15 cellular contexts compared by ENCODE assay signal in the genomic region with DNA sequence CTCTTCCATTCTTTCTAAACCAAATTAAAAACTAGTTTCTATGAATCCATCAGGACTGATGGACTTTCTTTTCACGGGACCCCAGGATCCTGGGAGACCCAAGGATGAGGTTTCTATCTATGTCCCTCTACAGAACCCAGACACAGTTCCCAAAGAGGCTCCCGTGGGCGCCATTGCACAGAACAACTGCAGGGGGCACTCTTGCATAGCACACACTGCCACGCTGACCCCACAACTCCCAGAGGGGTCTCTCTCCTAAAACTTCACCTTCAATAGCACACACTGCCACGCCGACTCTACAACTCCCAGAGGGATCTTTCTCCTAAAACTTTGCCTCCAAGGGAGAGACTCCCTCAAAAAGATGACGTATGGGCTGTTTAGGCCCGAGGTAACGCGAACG. TPM values are rescaled to one million over a fixed set of nuclear protein-coding genes. Genes with fewer than 3 reads are reported as not detected.
DNase-seq lines count a peak whose midpoint lies in the region; ATAC-seq and TF ChIP-seq lines count a peak whose summit lies in the region.
"Had no signal": no experiment of that assay in that cellular context is flagged by ENCODE, and none has a peak within 500 bp of the region (broad histone marks: within the 10 kb centered on the region; RNA-seq: fewer than 3 reads in every experiment).

No MANE protein-coding gene starts in this region.

- no peaks in the 10 kb centered on the region for H3F3A ChIP-seq in OCI-LY1 (ENCODE audit: insufficient read depth, low read length)

- H3K4me2 ChIP-seq in OCI-LY1 (ENCODE audit: low read length) = no peak overlapping the region

- H3K9me3 ChIP-seq in cardiac muscle cell (ENCODE audit: low read depth) = no peaks in the 10 kb centered on the region
- H3K9me3 ChIP-seq in OCI-LY1 (ENCODE audit: low read length) = no peaks in the 10 kb centered on the region
- H3K9me3 ChIP-seq in MG63 = no peaks in the 10 kb centered on the region
- H3K9me3 ChIP-seq in ovary = no peaks in the 10 kb centered on the region
- H3K9me3 ChIP-seq: gastroesophageal sphincter, vagina had no signal

- peak overlapping the region; percentile 37 for H3K4me3 Mint-ChIP-seq in endothelial cell (ENCODE audit: unreplicated experiment)
- H3K4me3 Mint-ChIP-seq: activated naive CD4-positive, alpha-beta T cell treated with anti-CD3 and anti-CD28 coated beads, Interleukin-2, amount 10 ng/mL, durations not matched to agents 7 days and 5 days; stimulated activated naive CD8-positive, alpha-beta T cell treated with anti-CD3 and anti-CD28 coated beads, Interleukin-15, amount 100 ng/mL, for 72 hours had no signal

- no peak overlapping the region for H3K27ac Mint-ChIP-seq in endothelial cell (ENCODE audit: unreplicated experiment)
- H3K27ac Mint-ChIP-seq: activated naive CD4-positive, alpha-beta T cell treated with anti-CD3 and anti-CD28 coated beads, Interleukin-2, amount 10 ng/mL, durations not matched to agents 7 days and 5 days had no signal

- H3K4me3 ChIP-seq in cardiac muscle cell = no peak overlapping the region
- no peak overlapping the region for H3K4me3 ChIP-seq in OCI-LY1 (ENCODE audit: low read depth, low read length, poor library complexity, severe bottlenecking)
- H3K4me3 ChIP-seq in MG63 = no peak overlapping the region
- H3K4me3 ChIP-seq in ovary = no peak overlapping the region
- H3K4me3 ChIP-seq: gastroesophageal sphincter, vagina had no signal

- TF ChIP-seq POLR2A in ovary (IDR thresholded peaks at IDR 0.05) = no peak

- peaks cover 9% of the 10 kb centered on the region for H3K36me3 Mint-ChIP-seq in endothelial cell (ENCODE audit: low read depth, unreplicated experiment)
- H3K36me3 Mint-ChIP-seq: activated naive CD4-positive, alpha-beta T cell treated with anti-CD3 and anti-CD28 coated beads, Interleukin-2, amount 10 ng/mL, durations not matched to agents 7 days and 5 days had no signal

- peaks cover 21% of the 10 kb centered on the region for H3K4me1 Mint-ChIP-seq in endothelial cell (ENCODE audit: unreplicated experiment)
- H3K4me1 Mint-ChIP-seq: activated naive CD4-positive, alpha-beta T cell treated with anti-CD3 and anti-CD28 coated beads, Interleukin-2, amount 10 ng/mL, durations not matched to agents 7 days and 5 days; stimulated activated naive CD8-positive, alpha-beta T cell treated with anti-CD3 and anti-CD28 coated beads, Interleukin-15, amount 100 ng/mL, for 72 hours had no signal

- no peak for ATAC-seq in left cardiac atrium
- ATAC-seq: gastroesophageal sphincter; HepG2; stimulated activated naive CD8-positive, alpha-beta T cell treated with anti-CD3 and anti-CD28 coated beads, Interleukin-15, amount 100 ng/mL, for 72 hours had no signal

- H3K9me3 Mint-ChIP-seq in endothelial cell (ENCODE audit: unreplicated experiment) = no peaks in the 10 kb centered on the region
- H3K9me3 Mint-ChIP-seq: activated naive CD4-positive, alpha-beta T cell treated with anti-CD3 and anti-CD28 coated beads, Interleukin-2, amount 10 ng/mL, durations not matched to agents 7 days and 5 days; stimulated activated naive CD8-positive, alpha-beta T cell treated with anti-CD3 and anti-CD28 coated beads, Interleukin-15, amount 100 ng/mL, for 72 hours had no signal

- H2AFZ ChIP-seq in OCI-LY1 (ENCODE audit: low read length) = no peak overlapping the region

- H3K9ac ChIP-seq in OCI-LY1 (ENCODE audit: low read length) = no peak overlapping the region

- H3K79me2 ChIP-seq in OCI-LY1 (ENCODE audit: insufficient read depth, low read length) = peaks cover 17% of the 10 kb centered on the region; the same call in 1 of the 2 replicates

- H3K36me3 ChIP-seq in cardiac muscle cell (no peaks in the 10 kb centered on the region), OCI-LY1 (ENCODE audit: insufficient read depth, low read length) (0 out of 2 replicates have a peak, but pooled peaks cover 3% of the 10 kb centered on the region), MG63 (no peaks in the 10 kb centered on the region), ovary (no peaks in the 10 kb centered on the region)
- H3K36me3 ChIP-seq: vagina had no signal

- intact Hi-C loops in left cardiac atrium (cut with DNase I) = no loop called here
- intact Hi-C loops in ovary (cut with DNase I) = no loop called here

- no peak for DNase-seq in cardiac muscle cell (ENCODE audit: low read depth in 1 of 2, low spot score in 1 of 2)
- DNase-seq in left cardiac atrium = no peak
- no peak for DNase-seq in endothelial cell (ENCODE audit: low spot score)
- DNase-seq in MG63 = no peak
- DNase-seq in SK-N-DZ (ENCODE audit: low spot score) = no peak
- DNase-seq in ovary = no peak
- no peak for DNase-seq in DMS79 (lab: John Stamatoyannopoulos, UW)
- DNase-seq: activated naive CD4-positive, alpha-beta T cell treated with anti-CD3 and anti-CD28 coated beads, Interleukin-2, amount 10 ng/mL, durations not matched to agents 7 days and 5 days; islet precursor cell; stimulated activated naive CD8-positive, alpha-beta T cell treated with anti-CD3 and anti-CD28 coated beads, Interleukin-15, amount 100 ng/mL, for 72 hours had no signal

- peak; percentile 26 for TF ChIP-seq CTCF in cardiac muscle cell (IDR thresholded peaks at IDR 0.05; ENCODE audit: low read depth, low read length)
- TF ChIP-seq CTCF in OCI-LY1 (IDR thresholded peaks at IDR 0.05; ENCODE audit: low read length) = peak; percentile 62
- no peak for TF ChIP-seq CTCF in endothelial cell (IDR thresholded peaks at IDR 0.05; ENCODE audit: unreplicated experiment)
- TF ChIP-seq CTCF in ovary (IDR thresholded peaks at IDR 0.05) = no peak

- H3K27ac ChIP-seq in cardiac muscle cell (no peak overlapping the region), OCI-LY1 (ENCODE audit: low read depth, low read length, poor library complexity, severe bottlenecking) (no peak overlapping the region), ovary (no peak overlapping the region)
- H3K27ac ChIP-seq: gastroesophageal sphincter, vagina, VCaP had no signal

- no peaks in the 10 kb centered on the region for H3K27me3 ChIP-seq in cardiac muscle cell
- no peaks in the 10 kb centered on the region for H3K27me3 ChIP-seq in OCI-LY1 (ENCODE audit: insufficient read depth, low read length)
- H3K27me3 ChIP-seq in MG63 = no peaks in the 10 kb centered on the region
- no peaks in the 10 kb centered on the region for H3K27me3 ChIP-seq in ovary
- H3K27me3 ChIP-seq: gastroesophageal sphincter, vagina had no signal

- 90 to 92% (median 92%) methylated on average over 11 of the region's 11 CpGs for WGBS in ovary, 3 donors

- no peaks in the 10 kb centered on the region for H3K4me1 ChIP-seq in cardiac muscle cell (ENCODE audit: low read depth)
- H3K4me1 ChIP-seq in OCI-LY1 (ENCODE audit: insufficient read depth, low read length, severe bottlenecking) = no peaks in the 10 kb centered on the region
- H3K4me1 ChIP-seq in ovary (ENCODE audit: insufficient read depth) = peaks cover 2% of the 10 kb centered on the region

- no peaks in the 10 kb centered on the region for H4K20me1 ChIP-seq in OCI-LY1 (ENCODE audit: insufficient read depth, low read length)

- H3K9me2 ChIP-seq in OCI-LY1 (ENCODE audit: low read depth, low read length) = no peaks in the 10 kb centered on the region

- TF ChIP-seq EP300 in ovary (IDR thresholded peaks at IDR 0.05) = no peak

- peaks cover 9% of the 10 kb centered on the region for H3K27me3 Mint-ChIP-seq in endothelial cell (ENCODE audit: unreplicated experiment)
- H3K27me3 Mint-ChIP-seq: stimulated activated naive CD8-positive, alpha-beta T cell treated with anti-CD3 and anti-CD28 coated beads, Interleukin-15, amount 100 ng/mL, for 72 hours had no signal

RNA-seq across cellular contexts. Expression of a gene that starts 9.0 kb away (rescaled TPM):
- 55.4 and 67.5 TPM in 2 replicates for total RNA-seq in cardiac muscle cell
- polyA plus RNA-seq in cardiac muscle cell = 23.5 and 36.1 TPM in 2 replicates
- 100 to 1,000 TPM; 118 to 132 TPM for total RNA-seq in left cardiac atrium
- 76.6 TPM for total RNA-seq in endothelial cell (ENCODE audit: unreplicated experiment)
- total RNA-seq in MG63 (2014; rRNA removed; shearing (Covaris generic); ENCODE audit: low replicate concordance) = 7.3 and 24.0 TPM in 2 replicates
- polyA plus RNA-seq in SK-N-DZ (2014; cell fraction: cytosol; rRNA removed) = 17.6 and 19.4 TPM in 2 replicates
- 13.4 and 20.1 TPM in 2 replicates for polyA plus RNA-seq in SK-N-DZ (2014; cell fraction: nucleus; rRNA removed)
- total RNA-seq in ovary = 10 to 100 TPM; 25.0 to 94.6 (median 60.2) TPM
- polyA plus RNA-seq in ovary = 10 to 100 TPM; 33.3 to 66.7 TPM

Comparison
In these comparisons a context has a peak if more than half of its experiments do, and no peak if none do; other contexts are left out.
1. CTCF ChIP-seq: peak in cardiac muscle cell (single experiment) and OCI-LY1 (single experiment); none in endothelial cell (single experiment) and ovary (0 of 3).